ENCODE assay signal across 8 cellular contexts in genomic region chr4:18020671-18021469, GRCh38. TPM values are rescaled to one million over a fixed set of nuclear protein-coding genes. Genes with fewer than 3 reads are reported as not detected.
DNase-seq lines count a peak whose midpoint lies in the region; ATAC-seq and TF ChIP-seq lines count a peak whose summit lies in the region.

No MANE protein-coding gene starts in this region.

- TF ChIP-seq POLR2A in HCT116 (IDR thresholded peaks at IDR 0.05; ENCODE audit: borderline replicate concordance, extremely low read depth, insufficient read depth, insufficient read length), result no peak

- intact Hi-C loops in HCT116 (cut with micrococcal nuclease), result loop anchor here (2.0 kb wide), 1 partner anchor 210 kb away; the partner anchor contains the start of genes DCAF16 and NCAPG
- intact Hi-C loops in head of caudate nucleus (cut with DNase I), result loop anchor here (2.0 to 10.0 kb wide), 3 partner anchors 210 to 444 kb away; partner anchors contain the start of genes DCAF16, LAP3, MED28 and NCAPG

- H3K4me3 ChIP-seq in HCT116 (replicated peaks in 1 of 2; ENCODE audit: low read depth in 1 of 2, low read length in 2 of 2) (peak overlapping the region; percentile 77 to 79), MG63 (peak overlapping the region; percentile 81), urinary bladder (ENCODE audit: low read depth, low read length) (peak overlapping the region; percentile 96)

- peak overlapping the region; percentile 93 for H3K4me2 ChIP-seq in HCT116 (ENCODE audit: low read length)

- RAD21 ChIA-PET in HCT116 (lab: Charles Lee; ENCODE audit: low non-redundant PET in 1 of 2, low total read pairs in 2 of 2, uncharacterized antibody in 2 of 2, unreplicated experiment in 2 of 2), result no interaction called here

- no peaks in the 10 kb centered on the region for H3K9me2 ChIP-seq in HCT116 (ENCODE audit: insufficient read depth)

- no TSS peak for BruUV-seq in HCT116 (replicated peaks; lab: Mats Ljungman, UMichigan)

- H3K9ac ChIP-seq in HCT116 (ENCODE audit: low read length), result peak overlapping the region; percentile 86

- H3K27me3 ChIP-seq in HCT116 (ENCODE audit: insufficient read depth, low read length) (no peaks in the 10 kb centered on the region), MG63 (no peaks in the 10 kb centered on the region)

- 0 out of 2 replicates have a peak, but pooled peaks cover 3% of the 10 kb centered on the region for H4K20me1 ChIP-seq in HCT116 (ENCODE audit: insufficient read depth)

- H3K9me3 ChIP-seq in HCT116 (ENCODE audit: control insufficient read depth in 1 of 2, insufficient read depth in 1 of 2, low read depth in 1 of 2, low read length in 2 of 2) (no peaks in the 10 kb centered on the region), MG63 (no peaks in the 10 kb centered on the region)

- no peaks in the 10 kb centered on the region for H3K36me3 Mint-ChIP-seq in activated naive CD8-positive, alpha-beta T cell treated with anti-CD3 and anti-CD28 coated beads, Interleukin-2, amount 10 ng/mL, durations not matched to agents 7 days and 5 days

- no peak for TF ChIP-seq RAD21 in HCT116 (IDR thresholded peaks at IDR 0.05; ENCODE audit: low read depth)

- CTCF ChIA-PET in HCT116 (lab: Charles Lee), result interaction anchor here (1.0 kb wide), 1 partner anchor 22 kb away, joined by 3 read pairs; no protein-coding TSS in a partner anchor

- H2AFZ ChIP-seq in HCT116 (ENCODE audit: low read depth, low read length, poor library complexity, severe bottlenecking), result no peak overlapping the region

- H3K27ac Mint-ChIP-seq in activated naive CD8-positive, alpha-beta T cell treated with anti-CD3 and anti-CD28 coated beads, Interleukin-2, amount 10 ng/mL, durations not matched to agents 7 days and 5 days, result peak overlapping the region; percentile 91

- H3K4me1 ChIP-seq in HCT116 (ENCODE audit: control insufficient read depth in 1 of 2, insufficient read depth in 2 of 2, low read length in 2 of 2) (peaks cover 6 to 19% of the 10 kb centered on the region in 2 experiments; a peak in 3 of 4 replicates), urinary bladder (ENCODE audit: insufficient read depth) (no peaks in the 10 kb centered on the region)

- peak; percentile 77 for DNase-seq in G401 (ENCODE audit: low spot score)
- peak; percentile 45 for DNase-seq in HCT116 (ENCODE audit: low read depth, low spot score)
- DNase-seq in MG63, result peak; percentile 75
- DNase-seq in SK-N-DZ (ENCODE audit: low spot score), result peak; percentile 83
- DNase-seq in activated naive CD8-positive, alpha-beta T cell treated with anti-CD3 and anti-CD28 coated beads, Interleukin-2, amount 10 ng/mL, durations not matched to agents 7 days and 5 days, result peak; percentile 62
- peak; percentile 40 to 87 (median 72) for DNase-seq in head of caudate nucleus
- DNase-seq in nucleus accumbens (lab: John Stamatoyannopoulos, UW), result peak in 54 of 56 donors; percentile 14 to 79 (median 54)

- peak; percentile 39 for ATAC-seq in HCT116
- ATAC-seq in activated naive CD8-positive, alpha-beta T cell treated with anti-CD3 and anti-CD28 coated beads, Interleukin-2, amount 10 ng/mL, durations not matched to agents 7 days and 5 days (ENCODE audit: low read depth), result peak; percentile 5

- H3K36me3 ChIP-seq in HCT116 (ENCODE audit: control insufficient read depth in 1 of 2, insufficient read depth in 2 of 2, low read length in 2 of 2) (no peaks in the 10 kb centered on the region), MG63 (no peaks in the 10 kb centered on the region), urinary bladder (ENCODE audit: insufficient read depth) (no peaks in the 10 kb centered on the region)

- H3K27me3 Mint-ChIP-seq in activated naive CD8-positive, alpha-beta T cell treated with anti-CD3 and anti-CD28 coated beads, Interleukin-2, amount 10 ng/mL, durations not matched to agents 7 days and 5 days, result peaks cover 35% of the 10 kb centered on the region

- no peaks in the 10 kb centered on the region for H3K9me3 Mint-ChIP-seq in activated naive CD8-positive, alpha-beta T cell treated with anti-CD3 and anti-CD28 coated beads, Interleukin-2, amount 10 ng/mL, durations not matched to agents 7 days and 5 days

- WGBS in urinary bladder, result under 1% methylated on average over 90 of the region's 90 CpGs

- POLR2A ChIA-PET in HCT116 (lab: Charles Lee), result no interaction called here
- POLR2A ChIA-PET in activated naive CD8-positive, alpha-beta T cell treated with anti-CD3 and anti-CD28 coated beads, Interleukin-2, amount 10 ng/mL, durations not matched to agents 7 days and 5 days (lab: Charles Lee), result no interaction called here

- TF ChIP-seq CTCF in HCT116 (IDR thresholded peaks at IDR 0.05 in 2 of 3, conservative IDR thresholded peaks at IDR 0.05 in 1 of 3; ENCODE audit: borderline replicate concordance in 1 of 3, insufficient read depth in 1 of 3, low read depth in 2 of 3, low read length in 2 of 3), result no peak

- peaks cover 49% of the 10 kb centered on the region for H3K79me2 ChIP-seq in HCT116 (ENCODE audit: insufficient read depth, low read length)

- H3K27ac ChIP-seq in HCT116 (ENCODE audit: low read depth, low read length) (peak overlapping the region; percentile 86), urinary bladder (ENCODE audit: low read depth) (peak overlapping the region; percentile 92)

- H3K4me1 Mint-ChIP-seq in activated naive CD8-positive, alpha-beta T cell treated with anti-CD3 and anti-CD28 coated beads, Interleukin-2, amount 10 ng/mL, durations not matched to agents 7 days and 5 days, result peaks cover 17% of the 10 kb centered on the region

- peak overlapping the region; percentile 96 for H3K4me3 Mint-ChIP-seq in activated naive CD8-positive, alpha-beta T cell treated with anti-CD3 and anti-CD28 coated beads, Interleukin-2, amount 10 ng/mL, durations not matched to agents 7 days and 5 days

- in situ Hi-C loops in G401 (cut with HindIII; ENCODE audit: low sequenced_read_pairs), result no loop called here

TF ChIP-seq in HCT116, 20 proteins besides CTCF, POLR2A, EP300 and RAD21 (continues in another document):
- no peak for TF ChIP-seq ZNF274 (IDR thresholded peaks at IDR 0.05; ENCODE audit: low read depth, low read length)
- no peak for TF ChIP-seq EGR1 (IDR thresholded peaks at IDR 0.05; ENCODE audit: low read depth)
- TF ChIP-seq, protein P1, sequence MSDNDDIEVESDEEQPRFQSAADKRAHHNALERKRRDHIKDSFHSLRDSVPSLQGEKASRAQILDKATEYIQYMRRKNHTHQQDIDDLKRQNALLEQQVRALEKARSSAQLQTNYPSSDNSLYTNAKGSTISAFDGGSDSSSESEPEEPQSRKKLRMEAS (IDR thresholded peaks at IDR 0.05), result no peak
- TF ChIP-seq EZH2 (IDR thresholded peaks at IDR 0.05), result no peak
- no peak for TF ChIP-seq YY1 (IDR thresholded peaks at IDR 0.05; ENCODE audit: extremely low read depth, insufficient replicate concordance, low read depth, low read length)
- TF ChIP-seq TCF7L2 (IDR thresholded peaks at IDR 0.05; ENCODE audit: borderline replicate concordance, extremely low read depth, insufficient read depth, insufficient read length), result peak; percentile 41
- TF ChIP-seq ELF1 (IDR thresholded peaks at IDR 0.05; ENCODE audit: borderline replicate concordance, low read depth), result no peak
- no peak for TF ChIP-seq POLR2AphosphoS5 (IDR thresholded peaks at IDR 0.05; ENCODE audit: low read depth, low read length)
- TF ChIP-seq SP1 (IDR thresholded peaks at IDR 0.05; ENCODE audit: low read depth), result peak; percentile 40
- TF ChIP-seq, protein P2, sequence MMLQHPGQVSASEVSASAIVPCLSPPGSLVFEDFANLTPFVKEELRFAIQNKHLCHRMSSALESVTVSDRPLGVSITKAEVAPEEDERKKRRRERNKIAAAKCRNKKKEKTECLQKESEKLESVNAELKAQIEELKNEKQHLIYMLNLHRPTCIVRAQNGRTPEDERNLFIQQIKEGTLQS (IDR thresholded peaks at IDR 0.05), result no peak
- TF ChIP-seq JUND (IDR thresholded peaks at IDR 0.05), result no peak
- TF ChIP-seq ZFX (IDR thresholded peaks at IDR 0.05), result 0 out of 2 replicates have a peak, but pooled peaks have one; percentile 12
- no peak for TF ChIP-seq SRF (IDR thresholded peaks at IDR 0.05; ENCODE audit: low read depth)
- no peak for TF ChIP-seq CEBPB (IDR thresholded peaks at IDR 0.05; ENCODE audit: low read depth)
- TF ChIP-seq EZH2phosphoT487 (IDR thresholded peaks at IDR 0.05; ENCODE audit: borderline replicate concordance), result no peak
- no peak for TF ChIP-seq CBX3 (IDR thresholded peaks at IDR 0.05; ENCODE audit: low read depth)
- TF ChIP-seq, protein P3, sequence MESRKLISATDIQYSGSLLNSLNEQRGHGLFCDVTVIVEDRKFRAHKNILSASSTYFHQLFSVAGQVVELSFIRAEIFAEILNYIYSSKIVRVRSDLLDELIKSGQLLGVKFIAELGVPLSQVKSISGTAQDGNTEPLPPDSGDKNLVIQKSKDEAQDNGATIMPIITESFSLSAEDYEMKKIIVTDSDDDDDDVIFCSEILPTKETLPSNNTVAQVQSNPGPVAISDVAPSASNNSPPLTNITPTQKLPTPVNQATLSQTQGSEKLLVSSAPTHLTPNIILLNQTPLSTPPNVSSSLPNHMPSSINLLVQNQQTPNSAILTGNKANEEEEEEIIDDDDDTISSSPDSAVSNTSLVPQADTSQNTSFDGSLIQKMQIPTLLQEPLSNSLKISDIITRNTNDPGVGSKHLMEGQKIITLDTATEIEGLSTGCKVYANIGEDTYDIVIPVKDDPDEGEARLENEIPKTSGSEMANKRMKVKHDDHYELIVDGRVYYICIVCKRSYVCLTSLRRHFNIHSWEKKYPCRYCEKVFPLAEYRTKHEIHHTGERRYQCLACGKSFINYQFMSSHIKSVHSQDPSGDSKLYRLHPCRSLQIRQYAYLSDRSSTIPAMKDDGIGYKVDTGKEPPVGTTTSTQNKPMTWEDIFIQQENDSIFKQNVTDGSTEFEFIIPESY (IDR thresholded peaks at IDR 0.05; ENCODE audit: extremely low read depth, insufficient replicate concordance, low read length), result no peak
- TF ChIP-seq SIN3A (IDR thresholded peaks at IDR 0.05; ENCODE audit: low read depth), result no peak
- no peak for TF ChIP-seq FOSL1 (IDR thresholded peaks at IDR 0.05; ENCODE audit: low read depth)

RNA-seq across cellular contexts. Expression of gene LCORL, which starts 0.7 kb away (rescaled TPM):
- 13.7 and 14.5 TPM in 2 replicates for total RNA-seq in G401 (2014; rRNA removed; shearing (Covaris generic))
- total RNA-seq in HCT116 (2021; ENCODE audit: unreplicated experiment) (18.0 TPM), urinary bladder (46.5 TPM)
- 9.6 and 11.7 TPM in 2 replicates for polyA plus RNA-seq in HCT116 (2012)
- 5.2 and 6.5 TPM in 2 replicates for total RNA-seq in MG63 (2014; rRNA removed; shearing (Covaris generic); ENCODE audit: low replicate concordance)
- 20.6 and 21.5 TPM in 2 replicates for polyA plus RNA-seq in SK-N-DZ (2014; cell fraction: cytosol; rRNA removed)
- polyA plus RNA-seq in SK-N-DZ (2014; cell fraction: nucleus; rRNA removed), result 8.2 and 14.7 TPM in 2 replicates
- 10 to 100 TPM; 15.8 to 18.1 TPM for total RNA-seq in activated naive CD8-positive, alpha-beta T cell treated with anti-CD3 and anti-CD28 coated beads, Interleukin-2, amount 10 ng/mL, durations not matched to agents 7 days and 5 days
- polyA plus RNA-seq in urinary bladder, result 4.5 TPM

Comparison
In these comparisons a context has a peak if more than half of its experiments do, and no peak if none do; other contexts are left out.
1. Peak in every context shown above with its lines: DNase-seq, ATAC-seq, H3K4me3 ChIP-seq and H3K27ac ChIP-seq.